9 cellular contexts compared by ENCODE assay signal in the genomic region with DNA sequence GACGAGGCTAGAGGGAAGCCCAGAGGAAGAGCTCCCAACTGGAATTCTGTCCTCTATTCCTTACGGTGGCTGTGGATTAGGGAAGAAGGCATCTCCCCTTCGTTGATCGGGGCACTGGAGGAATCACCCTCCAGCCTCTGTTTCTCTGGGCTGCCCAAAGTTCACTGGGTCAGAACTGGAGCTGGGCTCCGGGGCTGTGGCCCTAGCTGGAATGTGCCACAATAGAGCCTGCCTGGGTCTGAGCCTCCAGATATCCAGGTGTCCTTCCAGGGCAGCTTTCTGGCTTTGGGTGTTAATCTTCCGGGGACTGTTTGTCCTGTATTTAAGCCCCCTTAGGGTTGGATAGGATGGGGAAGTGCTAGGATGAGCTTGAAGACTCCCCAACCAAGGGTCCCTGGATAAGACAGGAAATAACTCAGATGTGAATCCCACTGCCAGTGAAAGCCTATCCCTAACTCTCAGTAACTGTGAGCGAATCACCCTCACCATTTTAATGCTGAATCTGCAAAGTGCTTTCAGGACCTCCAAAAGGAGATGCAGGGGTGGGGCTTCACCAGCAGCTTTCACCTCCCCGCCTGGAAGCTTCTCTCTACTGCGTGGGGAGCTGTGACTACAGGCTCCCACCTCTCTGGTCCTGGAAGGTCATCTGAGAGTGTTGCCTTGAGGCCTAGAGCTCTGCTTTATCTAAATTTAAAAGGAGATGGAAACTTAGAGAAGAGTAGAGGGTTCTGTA. TPM values are rescaled to one million over a fixed set of nuclear protein-coding genes. Genes with fewer than 3 reads are reported as not detected.
DNase-seq lines count a peak whose midpoint lies in the region; ATAC-seq and TF ChIP-seq lines count a peak whose summit lies in the region.
"Had no signal": no experiment of that assay in that cellular context is flagged by ENCODE, and none has a peak within 500 bp of the region (broad histone marks: within the 10 kb centered on the region; RNA-seq: fewer than 3 reads in every experiment).

No MANE protein-coding gene starts in this region.

- no peak for TF ChIP-seq CTCF in AG09309 (IDR thresholded peaks at IDR 0.05; ENCODE audit: control insufficient read depth, insufficient read depth, low read depth, low read length, missing control alignments)
- no peak for TF ChIP-seq CTCF in endothelial cell (IDR thresholded peaks at IDR 0.05; ENCODE audit: unreplicated experiment)

- DNase-seq in AG09309 (ENCODE audit: low read depth) (no peak), endothelial cell (ENCODE audit: low spot score) (no peak), NAMALWA (ENCODE audit: low spot score) (no peak)
- no peak for DNase-seq in naive thymus-derived CD8-positive, alpha-beta T cell
- DNase-seq: left colon had no signal

- peaks cover 25% of the 10 kb centered on the region for H3K27me3 Mint-ChIP-seq in endothelial cell (ENCODE audit: unreplicated experiment)
- peaks cover 1 to 35% (median 10%) of the 10 kb centered on the region in 5 donors for H3K27me3 Mint-ChIP-seq in naive thymus-derived CD8-positive, alpha-beta T cell

- H3K27ac ChIP-seq in KOPT-K1 (ENCODE audit: low read depth, low read length, poor library complexity, severe bottlenecking) = peak overlapping the region; percentile 100

- peak overlapping the region; percentile 100 for H3K4me3 Mint-ChIP-seq in endothelial cell (ENCODE audit: unreplicated experiment)
- peak overlapping the region in 9 of 10 donors; percentile 42 to 94 (median 89) for H3K4me3 Mint-ChIP-seq in naive thymus-derived CD8-positive, alpha-beta T cell

- ATAC-seq in naive thymus-derived CD8-positive, alpha-beta T cell = no peak
- ATAC-seq in HG03139 (IDR thresholded peaks at IDR 0.05; ENCODE audit: unreplicated experiment) = no peak
- no peak for ATAC-seq in HG02571 (IDR thresholded peaks at IDR 0.05; ENCODE audit: unreplicated experiment)
- ATAC-seq in GM19395 (IDR thresholded peaks at IDR 0.05; ENCODE audit: unreplicated experiment) = no peak
- ATAC-seq: left colon had no signal

- POLR2A ChIA-PET in naive thymus-derived CD8-positive, alpha-beta T cell (lab: Charles Lee) = interaction anchor here (0.6 to 4.3 kb wide), 3 partner anchors 67 to 104 kb away, joined by 3 to 33 read pairs (median 6); a partner anchor contains a TSS

- peak overlapping the region; percentile 97 for H3K4me3 ChIP-seq in AG09309 (ENCODE audit: control insufficient read depth, low read depth, low read length)

- H3K27ac Mint-ChIP-seq in endothelial cell (ENCODE audit: unreplicated experiment) = peak overlapping the region; percentile 94
- H3K27ac Mint-ChIP-seq in naive thymus-derived CD8-positive, alpha-beta T cell = peak overlapping the region in 3 of 10 donors; percentile 14 to 32 (median 27)

- H3K9me3 Mint-ChIP-seq in endothelial cell (ENCODE audit: unreplicated experiment) = no peaks in the 10 kb centered on the region
- no peaks in the 10 kb centered on the region for H3K9me3 Mint-ChIP-seq in naive thymus-derived CD8-positive, alpha-beta T cell

- no peaks in the 10 kb centered on the region for H3K36me3 ChIP-seq in KOPT-K1 (ENCODE audit: insufficient read depth, low read length)

- peaks cover 53% of the 10 kb centered on the region for H3K4me1 Mint-ChIP-seq in endothelial cell (ENCODE audit: unreplicated experiment)
- peaks cover 8 to 22% (median 21%) of the 10 kb centered on the region in 4 donors for H3K4me1 Mint-ChIP-seq in naive thymus-derived CD8-positive, alpha-beta T cell

- H3K9me3 ChIP-seq in KOPT-K1 (ENCODE audit: insufficient read depth, low read length, poor library complexity, severe bottlenecking) = no peaks in the 10 kb centered on the region

- H3K36me3 Mint-ChIP-seq in endothelial cell (ENCODE audit: low read depth, unreplicated experiment) = peaks cover 14% of the 10 kb centered on the region
- H3K36me3 Mint-ChIP-seq in naive thymus-derived CD8-positive, alpha-beta T cell = no peaks in the 10 kb centered on the region

RNA-seq across cellular contexts. Expression of a gene that starts 9.5 kb away (rescaled TPM):
- not detected for total RNA-seq in endothelial cell (ENCODE audit: unreplicated experiment)
- 10 to 100 TPM; 12.9 to 14.6 TPM for total RNA-seq in naive thymus-derived CD8-positive, alpha-beta T cell
- polyA plus RNA-seq in naive thymus-derived CD8-positive, alpha-beta T cell = under 1 TPM in 1 of 3 donors, not detected in 2; 0.27 TPM

RNA-seq across cellular contexts. Expression of a gene that starts 17.3 kb away (rescaled TPM):
- total RNA-seq in endothelial cell (ENCODE audit: unreplicated experiment) = 31.1 TPM
- 10 to 100 TPM; 13.5 TPM for total RNA-seq in naive thymus-derived CD8-positive, alpha-beta T cell
- polyA plus RNA-seq in naive thymus-derived CD8-positive, alpha-beta T cell = 10 to 100 TPM in 1 of 3 donors, 1 to 10 TPM in 2; 7.9 to 13.4 (median 9.4) TPM

RNA-seq across cellular contexts. Expression of a gene that starts 27.7 kb away (rescaled TPM):
- total RNA-seq in endothelial cell (ENCODE audit: unreplicated experiment) = 78.3 TPM
- 10 to 100 TPM; 75.2 to 78.8 TPM for total RNA-seq in naive thymus-derived CD8-positive, alpha-beta T cell
- polyA plus RNA-seq in naive thymus-derived CD8-positive, alpha-beta T cell = 10 to 100 TPM; 25.0 to 43.4 (median 26.4) TPM

RNA-seq across cellular contexts. Expression of a gene that starts 42.7 kb away (rescaled TPM):
- total RNA-seq in endothelial cell (ENCODE audit: unreplicated experiment) = 347 TPM
- total RNA-seq in naive thymus-derived CD8-positive, alpha-beta T cell = not detected
- polyA plus RNA-seq in naive thymus-derived CD8-positive, alpha-beta T cell = not detected

Comparison
In these comparisons a context has a peak if more than half of its experiments do, and no peak if none do; other contexts are left out.
1. RNA of a gene that starts 9.5 kb away (total RNA-seq): 12.9 to 14.6 TPM in naive thymus-derived CD8-positive, alpha-beta T cell; not detected in endothelial cell (single experiment); every median in the first group is over 10 times any median in the second.